Comparison of ENCODE assay signal across 28 cellular contexts in genomic region chr15:68537506-68537905, GRCh38. TPM values are rescaled to one million over a fixed set of nuclear protein-coding genes. Genes with fewer than 3 reads are reported as not detected.
DNase-seq lines count a peak whose midpoint lies in the region; ATAC-seq, FAIRE-seq and TF ChIP-seq lines count a peak whose summit lies in the region.
"Had no signal": no experiment of that assay in that cellular context is flagged by ENCODE, and none has a peak within 500 bp of the region (broad histone marks: within the 10 kb centered on the region; RNA-seq: fewer than 3 reads in every experiment).

No MANE protein-coding gene starts in this region.

- H3K9ac ChIP-seq in HepG2 (ENCODE audit: insufficient read depth, low read depth, low read length): no peak overlapping the region

- H4K20me1 ChIP-seq in HepG2 (ENCODE audit: insufficient read depth, low read length) (no peaks in the 10 kb centered on the region), osteoblast (ENCODE audit: insufficient read depth, low read length) (no peaks in the 10 kb centered on the region)

- FAIRE-seq in HepG2 (lab: Jason Lieb, UNC): peak; percentile 100
- FAIRE-seq: endometrium, small intestine, TTC549 had no signal

- BruUV-seq in HepG2 (replicated peaks; lab: Mats Ljungman, UMichigan): no TSS peak

- DNase-seq in HepG2 (ENCODE audit: low spot score) (no peak), right lobe of liver (no peak), epithelial cell of esophagus (ENCODE audit: low read depth) (peak; percentile 66), osteoblast (ENCODE audit: insufficient read length, low spot score, missing footprints) (no peak), UCSD-AML1 (lab: John Stamatoyannopoulos, UW; ENCODE audit: unreplicated experiment) (no peak), COLO668 (lab: John Stamatoyannopoulos, UW; ENCODE audit: unreplicated experiment) (no peak)
- no peak for DNase-seq in stimulated activated CD4-positive, alpha-beta T cell treated with anti-CD3 and anti-CD28 coated beads, Interleukin-2, amount 100 ng/mL, for 48 hours
- DNase-seq: activated CD4-positive, alpha-beta T cell treated with anti-CD3 and anti-CD28 coated beads for 1 hour; activated CD8-positive, alpha-beta memory T cell treated with anti-CD3 and anti-CD28 coated beads for 24 hours; activated gamma-delta T cell treated with Interleukin-2 at 50 U/mL for 16 hours; activated T-cell treated with anti-CD3 and anti-CD28 coated beads, Interleukin-2, amount 50 U/mL, for 24 hours; CD8-positive, alpha-beta memory T cell; dermis blood vessel endothelial cell; DMS153; GOT3; heart left ventricle; naive B cell; NCI-H187; NCI-H2171 treated with DMSO at 0.1 percent for 48 hours; small intestine; stimulated activated CD4-positive, alpha-beta T cell treated with anti-CD3 and anti-CD28 coated beads, Interleukin-2, amount 100 ng/mL, for 24 hours; T-helper 1 cell had no signal

- ATAC-seq in HepG2 (no peak), right lobe of liver (no peak), HG02759 (IDR thresholded peaks at IDR 0.05; ENCODE audit: unreplicated experiment) (no peak)
- ATAC-seq: stimulated activated effector memory CD8-positive, alpha-beta T cell treated with anti-CD3 and anti-CD28 coated beads, Interleukin-12 subunit alpha, Interleukin-12 subunit beta, amount 100 ng/mL, for 72 hours had no signal

- no peak overlapping the region for H3K4me3 ChIP-seq in HepG2 (replicated peaks in 1 of 3; ENCODE audit: insufficient read depth in 1 of 3, low read depth in 2 of 3, low read length in 3 of 3)
- no peak overlapping the region for H3K4me3 ChIP-seq in right lobe of liver
- H3K4me3 ChIP-seq in epithelial cell of esophagus (ENCODE audit: low read length): no peak overlapping the region
- H3K4me3 ChIP-seq in osteoblast (ENCODE audit: insufficient read depth, low read length): no peak overlapping the region
- H3K4me3 ChIP-seq: cardiac muscle cell, heart left ventricle, SJSA1 had no signal

- in situ Hi-C loops in HepG2 (cut with HindIII; ENCODE audit: extremely low pct_ligation_motif_present, low pct_unique_long_range_greater_than_20kb): no loop called here

- H3K79me2 ChIP-seq in HepG2 (ENCODE audit: insufficient read depth, low read length) (no peaks in the 10 kb centered on the region), osteoblast (ENCODE audit: insufficient read depth, low read length) (no peaks in the 10 kb centered on the region)

- TF ChIP-seq EP300 in HepG2 (IDR thresholded peaks at IDR 0.05; ENCODE audit: low read depth in 2 of 2, low read length in 2 of 2) (no peak), HepG2 (CRISPR knock-in tag; IDR thresholded peaks at IDR 0.05; ENCODE audit: borderline replicate concordance) (no peak)

- 36% methylated on average over 7 of the region's 7 CpGs for WGBS in HepG2 (ENCODE audit: low lambda C conversion rate)
- 67% methylated on average over 7 of the region's 7 CpGs for WGBS in right lobe of liver (ENCODE audit: insufficient coverage, low coverage, low lambda C conversion rate, missing lambda C conversion rate)

- H3K9me3 ChIP-seq in HepG2 (ENCODE audit: low read length) (no peaks in the 10 kb centered on the region), right lobe of liver (no peaks in the 10 kb centered on the region), osteoblast (ENCODE audit: low read depth, low read length) (peaks cover 4% of the 10 kb centered on the region)
- H3K9me3 ChIP-seq: SJSA1 had no signal

- H3K27me3 ChIP-seq in HepG2 (ENCODE audit: control insufficient read depth in 1 of 2, insufficient read depth in 2 of 2, low read length in 2 of 2) (no peaks in the 10 kb centered on the region), right lobe of liver (no peaks in the 10 kb centered on the region), osteoblast (ENCODE audit: insufficient read depth, low read length) (no peaks in the 10 kb centered on the region)
- H3K27me3 ChIP-seq: cardiac muscle cell, heart left ventricle, SJSA1 had no signal

- no peak for TF ChIP-seq RAD21 in HepG2 (CRISPR knock-in tag; IDR thresholded peaks at IDR 0.05)

- H3K36me3 ChIP-seq in HepG2 (replicated peaks in 1 of 2; ENCODE audit: control insufficient read depth in 1 of 2, insufficient read depth in 2 of 2, low read length in 2 of 2) (no peaks in the 10 kb centered on the region), right lobe of liver (no peaks in the 10 kb centered on the region), osteoblast (ENCODE audit: insufficient read depth, low read length) (no peaks in the 10 kb centered on the region)
- H3K36me3 ChIP-seq: cardiac muscle cell, heart left ventricle, SJSA1 had no signal

- H3K27ac ChIP-seq in HepG2 (ENCODE audit: extremely low read length, insufficient read depth, low read length) (no peak overlapping the region), right lobe of liver (no peak overlapping the region), osteoblast (ENCODE audit: low read depth, low read length) (peak overlapping the region; percentile 97)
- H3K27ac ChIP-seq: cardiac muscle cell had no signal

- H3K4me1 ChIP-seq in HepG2 (ENCODE audit: insufficient read depth, low read length): no peaks in the 10 kb centered on the region
- no peaks in the 10 kb centered on the region for H3K4me1 ChIP-seq in right lobe of liver
- peaks cover 20% of the 10 kb centered on the region for H3K4me1 ChIP-seq in osteoblast (ENCODE audit: insufficient read depth, low read length)

- TF ChIP-seq POLR2A in HepG2 (IDR thresholded peaks at IDR 0.05; ENCODE audit: insufficient read depth in 1 of 2, low read depth in 2 of 2, low read length in 2 of 2): no peak
- no peak for TF ChIP-seq POLR2A in right lobe of liver (IDR thresholded peaks at IDR 0.05)

- CTCF ChIA-PET in HepG2 (lab: Yijun Ruan, JAX; ENCODE audit: low intra/inter-chr PET ratio, low total read pairs): no interaction called here

- H2AFZ ChIP-seq in HepG2 (ENCODE audit: low read length): no peak overlapping the region
- H2AFZ ChIP-seq in osteoblast (ENCODE audit: low read length): no peak overlapping the region

- H3K4me2 ChIP-seq in HepG2 (ENCODE audit: low read depth, low read length) (no peak overlapping the region), osteoblast (ENCODE audit: insufficient read depth, low read length) (no peak overlapping the region)

- intact Hi-C loops in HepG2 (cut with micrococcal nuclease; ENCODE audit: unreplicated experiment): no loop called here
- intact Hi-C loops in right lobe of liver (cut with DNase I): no loop called here

- POLR2A ChIA-PET in HepG2 (lab: Yijun Ruan, JAX): no interaction called here

- no peak for TF ChIP-seq CTCF in HepG2 (CRISPR knock-in tag; IDR thresholded peaks at IDR 0.05)
- TF ChIP-seq CTCF in right lobe of liver (IDR thresholded peaks at IDR 0.05): no peak
- no peak for TF ChIP-seq CTCF in epithelial cell of esophagus (IDR thresholded peaks at IDR 0.05; ENCODE audit: insufficient read depth, low read depth, low read length, missing control alignments)
- no peak for TF ChIP-seq CTCF in osteoblast (IDR thresholded peaks at IDR 0.05; ENCODE audit: extremely low read depth, low read depth, low read length)

TF ChIP-seq in HepG2, 621 proteins besides CTCF, POLR2A, EP300 and RAD21 (continues in another document):
- no peak for TF ChIP-seq REPIN1 (CRISPR knock-in tag; IDR thresholded peaks at IDR 0.05; ENCODE audit: borderline replicate concordance, low read depth)
- TF ChIP-seq ZMAT5 (CRISPR knock-in tag; IDR thresholded peaks at IDR 0.05; ENCODE audit: borderline replicate concordance, low read depth): no peak
- no peak for TF ChIP-seq ZNF704 (CRISPR knock-in tag; IDR thresholded peaks at IDR 0.05; ENCODE audit: borderline replicate concordance)
- TF ChIP-seq HES4 (CRISPR knock-in tag; IDR thresholded peaks at IDR 0.05; ENCODE audit: borderline replicate concordance): no peak
- no peak for TF ChIP-seq TGIF2 (CRISPR knock-in tag; IDR thresholded peaks at IDR 0.05)
- TF ChIP-seq STAT5B (CRISPR knock-in tag; IDR thresholded peaks at IDR 0.05): no peak
- TF ChIP-seq RFX1 (IDR thresholded peaks at IDR 0.05): no peak
- TF ChIP-seq SP2 (CRISPR knock-in tag; IDR thresholded peaks at IDR 0.05): no peak

RNA-seq across cellular contexts. Expression of gene CORO2B, which starts 41.3 kb away (rescaled TPM):
- total RNA-seq in HepG2 (2016; rRNA removed; fragmentation: Illumina TruSeq; extraction: Trizol) (0.35 and 0.36 TPM in 2 replicates), right lobe of liver (under 1 TPM; 0.18 to 0.68 (median 0.41) TPM), osteoblast (10.5 and 14.1 TPM in 2 replicates)
- total RNA-seq in HepG2 (2016; cell fraction: cytosol; rRNA removed; fragmentation: Illumina TruSeq; extraction: Trizol; ENCODE audit: low read depth): 0.10 and 0.18 TPM in 2 replicates
- 0.22 and 0.28 TPM in 2 replicates for total RNA-seq in HepG2 (2016; cell fraction: insoluble cytoplasmic fraction; rRNA removed; fragmentation: Illumina TruSeq; extraction: Trizol)
- 0.28 and 0.34 TPM in 2 replicates for total RNA-seq in HepG2 (2016; cell fraction: membrane; rRNA removed; fragmentation: Illumina TruSeq; extraction: Trizol)
- 0.13 and 0.22 TPM in 2 replicates for total RNA-seq in HepG2 (2016; cell fraction: nucleus; rRNA removed; fragmentation: Illumina TruSeq; extraction: Trizol)
- 0.63 and 1.1 TPM in 2 replicates for polyA plus RNA-seq in HepG2 (2011; rRNA removed)
- polyA plus RNA-seq in HepG2 (2011; cell fraction: cytosol; rRNA removed): 0.58 and 0.64 TPM in 2 replicates
- polyA plus RNA-seq in HepG2 (2011; cell fraction: nucleus; rRNA removed): 0.92 and 1.2 TPM in 2 replicates
- 0.15 and 0.16 TPM in 2 replicates for polyA plus RNA-seq in HepG2 (2012)
- polyA plus RNA-seq in HepG2 (2016; cell fraction: cytosol; fragmentation: Illumina TruSeq; extraction: Trizol; ENCODE audit: low read depth): 0.09 and 0.12 TPM in 2 replicates
- polyA plus RNA-seq in HepG2 (2016; cell fraction: insoluble cytoplasmic fraction; fragmentation: Illumina TruSeq; extraction: Trizol; ENCODE audit: low read depth): 0.51 and 0.85 TPM in 2 replicates
- 0.43 and 0.52 TPM in 2 replicates for polyA plus RNA-seq in HepG2 (2016; cell fraction: membrane; fragmentation: Illumina TruSeq; extraction: Trizol; ENCODE audit: low read depth)
- polyA plus RNA-seq in HepG2 (2016; cell fraction: nucleus; fragmentation: Illumina TruSeq; extraction: Trizol; ENCODE audit: insufficient read depth, low read depth): 0.27 and 0.31 TPM in 2 replicates
- polyA minus RNA-seq in HepG2 (2011; rRNA and poly(A)+ RNA removed; ENCODE audit: low replicate concordance): 1.3 TPM in 1 of 2 replicates, not detected in the other
- polyA minus RNA-seq in HepG2 (2011; cell fraction: cytosol; rRNA and poly(A)+ RNA removed): 0.62 and 0.69 TPM in 2 replicates
- 0.13 and 0.25 TPM in 2 replicates for polyA minus RNA-seq in HepG2 (2011; cell fraction: nucleus; rRNA and poly(A)+ RNA removed)
- total RNA-seq: CD8-positive, alpha-beta memory T cell; SJSA1 had no signal
- polyA plus RNA-seq: CD8-positive, alpha-beta memory T cell had no signal
